8 cellular contexts compared by ENCODE assay signal in the genomic region with DNA sequence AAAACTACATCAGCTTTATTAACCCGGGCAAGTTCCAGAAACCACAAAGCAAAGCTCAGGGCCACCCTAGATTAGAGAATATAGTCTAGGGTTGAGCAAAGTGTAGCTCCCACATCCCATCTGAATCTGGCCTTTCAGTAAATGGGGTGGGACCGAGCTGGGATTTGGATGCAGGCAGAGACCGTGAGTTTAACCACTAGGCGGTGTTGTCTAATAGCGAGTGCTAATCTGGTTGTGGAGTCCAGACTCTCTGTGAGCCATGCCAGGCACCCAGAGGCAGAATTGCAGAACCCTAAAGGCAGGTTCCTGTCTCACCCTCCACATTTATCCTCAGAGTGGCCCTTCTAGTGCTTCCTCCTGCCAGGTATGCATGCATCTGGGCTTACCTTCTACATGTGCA.
DNase-seq lines count a peak whose midpoint lies in the region; ATAC-seq and TF ChIP-seq lines count a peak whose summit lies in the region.

No MANE protein-coding gene starts in this region.

- H3K9me2 ChIP-seq in HCT116 (ENCODE audit: insufficient read depth) = no peaks in the 10 kb centered on the region

- CTCF ChIA-PET in HCT116 (lab: Charles Lee) = no interaction called here
- CTCF ChIA-PET in naive thymus-derived CD4-positive, alpha-beta T cell (lab: Charles Lee) = no interaction called here

- H3K4me2 ChIP-seq in HCT116 (ENCODE audit: low read length) (no peak overlapping the region), OCI-LY3 (ENCODE audit: low read length) (no peak overlapping the region)

- H3K27ac ChIP-seq in HCT116 (ENCODE audit: low read depth, low read length) (no peak overlapping the region), OCI-LY3 (ENCODE audit: low read length) (no peak overlapping the region)
- no peak overlapping the region for H3K27ac ChIP-seq in naive thymus-derived CD4-positive, alpha-beta T cell (ENCODE audit: low read depth, low read length)

- peak; percentile 12 to 57 (median 56); a peak in 4 of 6 replicates for TF ChIP-seq CTCF in HCT116 (IDR thresholded peaks at IDR 0.05 in 2 of 3, conservative IDR thresholded peaks at IDR 0.05 in 1 of 3; ENCODE audit: borderline replicate concordance in 1 of 3, insufficient read depth in 1 of 3, low read depth in 2 of 3, low read length in 2 of 3)
- TF ChIP-seq CTCF in OCI-LY3 (IDR thresholded peaks at IDR 0.05; ENCODE audit: low read depth, low read length) = peak; percentile 82

- DNase-seq in ELR (ENCODE audit: low read depth) (peak; percentile 51), HCT116 (ENCODE audit: low read depth, low spot score) (peak; percentile 2), foreskin melanocyte (peak; percentile 42)
- DNase-seq in naive thymus-derived CD4-positive, alpha-beta T cell = no peak
- DNase-seq in activated CD4-positive, alpha-beta T cell treated with anti-CD3 and anti-CD28 coated beads, Interleukin-2, amount 50 U/mL, for 48 hours = no peak

- H3K9me3 Mint-ChIP-seq in naive thymus-derived CD4-positive, alpha-beta T cell = peaks cover 0 to 3% (median 0%) of the 10 kb centered on the region in 11 donors

- no TSS peak for BruUV-seq in HCT116 (replicated peaks; lab: Mats Ljungman, UMichigan)

- no peak overlapping the region for H3K27ac Mint-ChIP-seq in naive thymus-derived CD4-positive, alpha-beta T cell

- no peaks in the 10 kb centered on the region for H4K20me1 ChIP-seq in HCT116 (ENCODE audit: insufficient read depth)
- H4K20me1 ChIP-seq in OCI-LY3 (ENCODE audit: insufficient read depth, low read length) = no peaks in the 10 kb centered on the region

- no peak overlapping the region for H3K4me3 Mint-ChIP-seq in naive thymus-derived CD4-positive, alpha-beta T cell

- no peak overlapping the region for H3K9ac ChIP-seq in HCT116 (ENCODE audit: low read length)
- H3K9ac ChIP-seq in OCI-LY3 (ENCODE audit: low read length) = no peak overlapping the region

- H3K9me3 ChIP-seq in HCT116 (ENCODE audit: control insufficient read depth in 1 of 2, insufficient read depth in 1 of 2, low read depth in 1 of 2, low read length in 2 of 2) (no peaks in the 10 kb centered on the region), OCI-LY3 (ENCODE audit: insufficient read depth, low read length) (no peaks in the 10 kb centered on the region)
- H3K9me3 ChIP-seq in naive thymus-derived CD4-positive, alpha-beta T cell (ENCODE audit: control insufficient read depth in 2 of 3, low read length in 3 of 3) = no peaks in the 10 kb centered on the region

- intact Hi-C loops in HCT116 (cut with micrococcal nuclease) = loop anchor here (1.0 kb wide), 1 partner anchor 216 kb away; no protein-coding TSS in a partner anchor
- intact Hi-C loops in naive thymus-derived CD4-positive, alpha-beta T cell (cut with micrococcal nuclease) = no loop called here

- H2AFZ ChIP-seq in HCT116 (ENCODE audit: low read depth, low read length, poor library complexity, severe bottlenecking) = no peak overlapping the region
- H2AFZ ChIP-seq in OCI-LY3 (ENCODE audit: low read depth, low read length) = no peak overlapping the region

- POLR2A ChIA-PET in HCT116 (lab: Charles Lee) = no interaction called here
- POLR2A ChIA-PET in naive thymus-derived CD4-positive, alpha-beta T cell (lab: Charles Lee) = no interaction called here

- no peaks in the 10 kb centered on the region for H3K79me2 ChIP-seq in HCT116 (ENCODE audit: insufficient read depth, low read length)
- H3K79me2 ChIP-seq in OCI-LY3 (ENCODE audit: low read length) = no peaks in the 10 kb centered on the region

- no peak for TF ChIP-seq POLR2A in HCT116 (IDR thresholded peaks at IDR 0.05; ENCODE audit: borderline replicate concordance, extremely low read depth, insufficient read depth, insufficient read length)

- H3K36me3 Mint-ChIP-seq in naive thymus-derived CD4-positive, alpha-beta T cell = no peaks in the 10 kb centered on the region

- H3K4me1 ChIP-seq in HCT116 (ENCODE audit: control insufficient read depth in 1 of 2, insufficient read depth in 2 of 2, low read length in 2 of 2) (no peaks in the 10 kb centered on the region), OCI-LY3 (ENCODE audit: low read length) (no peaks in the 10 kb centered on the region)
- no peaks in the 10 kb centered on the region for H3K4me1 ChIP-seq in naive thymus-derived CD4-positive, alpha-beta T cell (ENCODE audit: control insufficient read depth in 2 of 2, insufficient read depth in 2 of 2, low read length in 2 of 2)

- peak; percentile 57 for TF ChIP-seq RAD21 in HCT116 (IDR thresholded peaks at IDR 0.05; ENCODE audit: low read depth)

- ATAC-seq in HCT116 = peak; percentile 80
- no peak for ATAC-seq in HG03439 (IDR thresholded peaks at IDR 0.05; ENCODE audit: unreplicated experiment)
- no peak for ATAC-seq in naive thymus-derived CD4-positive, alpha-beta T cell
- ATAC-seq in HG03097 (IDR thresholded peaks at IDR 0.05; ENCODE audit: low FRiP score, unreplicated experiment) = no peak

- RAD21 ChIA-PET in HCT116 (lab: Charles Lee; ENCODE audit: low non-redundant PET in 1 of 2, low total read pairs in 2 of 2, uncharacterized antibody in 2 of 2, unreplicated experiment in 2 of 2) = no interaction called here

- H3K27me3 Mint-ChIP-seq in naive thymus-derived CD4-positive, alpha-beta T cell = peaks cover 2 to 33% (median 6%) of the 10 kb centered on the region in 5 donors

- H3K4me3 ChIP-seq in HCT116 (replicated peaks in 1 of 2; ENCODE audit: low read depth in 1 of 2, low read length in 2 of 2) = no peak overlapping the region
- no peak overlapping the region for H3K4me3 ChIP-seq in OCI-LY3 (ENCODE audit: low read length)
- H3K4me3 ChIP-seq in naive thymus-derived CD4-positive, alpha-beta T cell (ENCODE audit: low read length) = no peak overlapping the region

- H3K36me3 ChIP-seq in HCT116 (ENCODE audit: control insufficient read depth in 1 of 2, insufficient read depth in 2 of 2, low read length in 2 of 2) = no peaks in the 10 kb centered on the region
- H3K36me3 ChIP-seq in OCI-LY3 (replicated peaks; ENCODE audit: low read depth, low read length) = no peaks in the 10 kb centered on the region
- no peaks in the 10 kb centered on the region for H3K36me3 ChIP-seq in naive thymus-derived CD4-positive, alpha-beta T cell (ENCODE audit: control insufficient read depth in 2 of 3, insufficient read depth in 3 of 3, low read length in 3 of 3)

- H3K4me1 Mint-ChIP-seq in naive thymus-derived CD4-positive, alpha-beta T cell = peaks cover 0 to 5% (median 0%) of the 10 kb centered on the region in 7 donors

- H3K27me3 ChIP-seq in HCT116 (ENCODE audit: insufficient read depth, low read length) (0 out of 2 replicates have a peak, but pooled peaks cover 11% of the 10 kb centered on the region), OCI-LY3 (ENCODE audit: low read depth, low read length) (0 out of 2 replicates have a peak, but pooled peaks cover 4% of the 10 kb centered on the region)
- H3K27me3 ChIP-seq in naive thymus-derived CD4-positive, alpha-beta T cell (ENCODE audit: control insufficient read depth in 2 of 2, insufficient read depth in 2 of 2, low read length in 2 of 2) = no peaks in the 10 kb centered on the region

TF ChIP-seq in HCT116, 20 proteins besides CTCF, POLR2A, EP300 and RAD21:
- TF ChIP-seq EGR1 (IDR thresholded peaks at IDR 0.05; ENCODE audit: low read depth) (no peak), SRF (IDR thresholded peaks at IDR 0.05; ENCODE audit: low read depth) (no peak), ZFX (IDR thresholded peaks at IDR 0.05) (no peak)

Comparison
In these comparisons a context has a peak if more than half of its experiments do, and no peak if none do; other contexts are left out.
1. DNase-seq: peak in ELR (single experiment), HCT116 (single experiment) and foreskin melanocyte (single experiment); none in naive thymus-derived CD4-positive, alpha-beta T cell (0 of 9) and activated CD4-positive, alpha-beta T cell treated with anti-CD3 and anti-CD28 coated beads, Interleukin-2, amount 50 U/mL, for 48 hours (0 of 2).